Comparison of ENCODE assay signal across 8 cellular contexts in genomic region chr1:111619635-111620411, GRCh38. TPM values are rescaled to one million over a fixed set of nuclear protein-coding genes. Genes with fewer than 3 reads are reported as not detected.
DNase-seq lines count a peak whose midpoint lies in the region; ATAC-seq and TF ChIP-seq lines count a peak whose summit lies in the region.

RAP1A (plus strand) TSS chr1:111619789; CDS start chr1:111691361, 71,572 bp downstream.

- H3K9me3 Mint-ChIP-seq in T-helper 2 cell treated with Interferon-gamma antibody and Interleukin-4, amounts not matched to agents 5 μg/mL and 100 μg/mL, for 36 hours = no peaks in the 10 kb centered on the region

- TF ChIP-seq POLR2A in prostate gland (IDR thresholded peaks at IDR 0.05) = peak; percentile 59

- H3K27me3 Mint-ChIP-seq in T-helper 2 cell treated with Interferon-gamma antibody and Interleukin-4, amounts not matched to agents 5 μg/mL and 100 μg/mL, for 36 hours (ENCODE audit: low read depth) = no peaks in the 10 kb centered on the region

- peak within 1 kb of the TSS; percentile 93 for H3K27ac Mint-ChIP-seq in T-helper 2 cell treated with Interferon-gamma antibody and Interleukin-4, amounts not matched to agents 5 μg/mL and 100 μg/mL, for 36 hours

- peak within 1 kb of the TSS; percentile 95 to 98 for H3K27ac ChIP-seq in prostate gland
- peak within 1 kb of the TSS; percentile 93 for H3K27ac ChIP-seq in upper lobe of right lung

- DNase-seq in NCI-H187 treated with DMSO at 0.1 percent for 48 hours (lab: John Stamatoyannopoulos, UW) (peak; percentile 63), anterior cingulate cortex (lab: John Stamatoyannopoulos, UW) (peak; percentile 19 to 95 (median 90)), left ventricle myocardium superior (peak; percentile 98), prostate gland (ENCODE audit: low spot score) (peak; percentile 94), upper lobe of right lung (peak; percentile 98)
- DNase-seq in T-helper 2 cell treated with Interferon-gamma antibody and Interleukin-4, amounts not matched to agents 5 μg/mL and 100 μg/mL, for 36 hours (ENCODE audit: low spot score) = peak; percentile 88

- intact Hi-C loops in left ventricle myocardium superior (cut with micrococcal nuclease) (no loop called here), prostate gland (cut with DNase I) (loop anchor here (2.0 kb wide), 1 partner anchor 27 kb away; no protein-coding TSS in a partner anchor), upper lobe of right lung (cut with DNase I) (no loop called here)

- H3K4me1 Mint-ChIP-seq in T-helper 2 cell treated with Interferon-gamma antibody and Interleukin-4, amounts not matched to agents 5 μg/mL and 100 μg/mL, for 36 hours (ENCODE audit: low read depth) = peaks cover 67% of the 10 kb centered on the region

- H3K4me3 Mint-ChIP-seq in T-helper 2 cell treated with Interferon-gamma antibody and Interleukin-4, amounts not matched to agents 5 μg/mL and 100 μg/mL, for 36 hours = peak within 1 kb of the TSS; percentile 97

- H3K4me3 ChIP-seq in GM12875 (ENCODE audit: low read depth, low read length) (peak within 1 kb of the TSS; percentile 72), prostate gland (peak within 1 kb of the TSS; percentile 81 to 82), upper lobe of right lung (peak within 1 kb of the TSS; percentile 68)

- under 1% methylated on average over 75 of the region's 77 CpGs for WGBS in prostate gland

- ATAC-seq in HG02870 (IDR thresholded peaks at IDR 0.05; ENCODE audit: unreplicated experiment) = peak; percentile 41
- peak; percentile 95 for ATAC-seq in left ventricle myocardium superior
- ATAC-seq in upper lobe of right lung = peak; percentile 97

- no peaks in the 10 kb centered on the region for H3K4me1 ChIP-seq in prostate gland (replicated peaks)
- peaks cover 44% of the 10 kb centered on the region for H3K4me1 ChIP-seq in upper lobe of right lung

- no peaks in the 10 kb centered on the region for H3K36me3 ChIP-seq in prostate gland
- H3K36me3 ChIP-seq in upper lobe of right lung = no peaks in the 10 kb centered on the region

- peaks cover 28% of the 10 kb centered on the region for H3K36me3 Mint-ChIP-seq in T-helper 2 cell treated with Interferon-gamma antibody and Interleukin-4, amounts not matched to agents 5 μg/mL and 100 μg/mL, for 36 hours (ENCODE audit: low read depth)

- TF ChIP-seq CTCF in GM12875 (IDR thresholded peaks at IDR 0.05; ENCODE audit: borderline replicate concordance, insufficient read depth, low read depth, low read length) = no peak
- no peak for TF ChIP-seq CTCF in prostate gland (IDR thresholded peaks at IDR 0.05)
- TF ChIP-seq CTCF in upper lobe of right lung (IDR thresholded peaks at IDR 0.05) = no peak

- H3K27me3 ChIP-seq in prostate gland (replicated peaks; ENCODE audit: insufficient read depth) (no peaks in the 10 kb centered on the region), upper lobe of right lung (no peaks in the 10 kb centered on the region)

- H3K9me3 ChIP-seq in prostate gland = no peaks in the 10 kb centered on the region
- H3K9me3 ChIP-seq in upper lobe of right lung = no peaks in the 10 kb centered on the region

RNA-seq across cellular contexts. Expression of gene RAP1A, which starts in this region (rescaled TPM):
- total RNA-seq in left ventricle myocardium superior (102 TPM), prostate gland (10 to 100 TPM; 31.4 to 39.1 TPM), upper lobe of right lung (118 TPM)

Comparison
In these comparisons a context has a peak if more than half of its experiments do, and no peak if none do; other contexts are left out.
1. Peak in every context shown above with its lines: DNase-seq, ATAC-seq, H3K4me3 ChIP-seq and H3K27ac ChIP-seq.
2. ATAC-seq: peak in every context shown above with its lines; median percentile 97 in upper lobe of right lung; 95 in left ventricle myocardium superior; 41 in HG02870.